ENCODE assay signal across 21 cellular contexts in genomic region chr6:158709809-158710208, GRCh38. TPM values are rescaled to one million over a fixed set of nuclear protein-coding genes. Genes with fewer than 3 reads are reported as not detected.
DNase-seq lines count a peak whose midpoint lies in the region; ATAC-seq, FAIRE-seq and TF ChIP-seq lines count a peak whose summit lies in the region.
"Had no signal": no experiment of that assay in that cellular context is flagged by ENCODE, and none has a peak within 500 bp of the region (broad histone marks: within the 10 kb centered on the region; RNA-seq: fewer than 3 reads in every experiment).

No MANE protein-coding gene starts in this region.

- in situ Hi-C loops in K562 (cut with MboI) = loop anchor here (25.0 kb wide), 1 partner anchor 277 kb away; no protein-coding TSS in a partner anchor

- H3K9me3 ChIP-seq in HEK293 (ENCODE audit: control insufficient read depth, insufficient read depth, low read depth, low read length) = no peaks in the 10 kb centered on the region
- H3K9me3 ChIP-seq in K562 (replicated peaks; ENCODE audit: control insufficient read depth, insufficient read depth, low read depth, low read length) = no peaks in the 10 kb centered on the region
- H3K9me3 ChIP-seq in mesenchymal stem cell (ENCODE audit: control insufficient read depth, low read length) = no peaks in the 10 kb centered on the region
- H3K9me3 ChIP-seq: BE2C had no signal

- FAIRE-seq in K562 (lab: Jason Lieb, UNC) = no peak
- FAIRE-seq: A204.1, GM12892, GM18507, H54 had no signal

- intact Hi-C loops in K562 (cut with micrococcal nuclease) (loop anchor here (10.0 kb wide), 1 partner anchor 425 kb away; no protein-coding TSS in a partner anchor), sciatic nerve (cut with DNase I) (loop anchor here (10.0 kb wide), 1 partner anchor 265 kb away; no protein-coding TSS in a partner anchor)

- H2AFZ ChIP-seq in K562 (ENCODE audit: low read depth, low read length) (no peak overlapping the region), mesenchymal stem cell (ENCODE audit: low read depth, low read length) (no peak overlapping the region)
- H2AFZ ChIP-seq: GM23338 had no signal

- H2AK5ac ChIP-seq in mesenchymal stem cell (ENCODE audit: low read length, severe bottlenecking) = no peak overlapping the region

- no peak overlapping the region for H2BK15ac ChIP-seq in mesenchymal stem cell (ENCODE audit: low read depth, poor library complexity, severe bottlenecking)

- H3K9ac ChIP-seq in K562 (ENCODE audit: insufficient read depth in 1 of 2, low read depth in 2 of 2, low read length in 2 of 2) = no peak overlapping the region
- H3K9ac ChIP-seq in mesenchymal stem cell (ENCODE audit: low read length) = no peak overlapping the region

- no peak overlapping the region for H3K4me2 ChIP-seq in K562 (ENCODE audit: insufficient read depth, low read length)
- H3K4me2 ChIP-seq in mesenchymal stem cell (ENCODE audit: low read length, poor library complexity, severe bottlenecking) = no peak overlapping the region
- H3K4me2 ChIP-seq: GM23338 had no signal

- H3K27me3 ChIP-seq in K562 (ENCODE audit: control insufficient read depth in 2 of 2, insufficient read depth in 2 of 2, low read length in 2 of 2) (no peaks in the 10 kb centered on the region), mesenchymal stem cell (ENCODE audit: control insufficient read depth in 1 of 2, insufficient read depth in 1 of 2, low read length in 2 of 2) (no peaks in the 10 kb centered on the region)
- H3K27me3 ChIP-seq: BE2C had no signal

- DNase-seq in K562 (ENCODE audit: extremely low read depth in 1 of 4, low spot score in 3 of 4) = no peak
- no peak for DNase-seq in mesenchymal stem cell
- no peak for DNase-seq in NCI-H128 (lab: John Stamatoyannopoulos, UW; ENCODE audit: unreplicated experiment)
- no peak for DNase-seq in sciatic nerve (ENCODE audit: low spot score)
- DNase-seq: ACHN; BE2C; C1 segment of cervical spinal cord; CD4-positive, CD25-positive, alpha-beta regulatory T cell; CD8-positive, alpha-beta memory T cell; COR-L47; DMS 273 treated with DMSO at 0.1 percent for 48 hours; DMS79; GDM1; HCEC 1CT had no signal

- POLR2A ChIA-PET in HEK293 (lab: Yijun Ruan, JAX) = no interaction called here
- POLR2A ChIA-PET in K562 (lab: Yijun Ruan, JAX) = interaction anchor here (0.6 to 1.3 kb wide), 5 partner anchors 8 to 510 kb away, joined by 3 to 8 read pairs (median 3); no protein-coding TSS in a partner anchor

- no peak for TF ChIP-seq POLR2A in K562 (conservative IDR thresholded peaks at IDR 0.05)

- TF ChIP-seq CTCF in HEK293 (tag by site-specific recombination; IDR thresholded peaks at IDR 0.05) = no peak
- TF ChIP-seq CTCF in K562 (IDR thresholded peaks at IDR 0.05 in 2 of 3, conservative IDR thresholded peaks at IDR 0.05 in 1 of 3; ENCODE audit: insufficient read depth in 2 of 3, low read depth in 1 of 3, low read length in 3 of 3) = no peak

- BruUV-seq in K562 (replicated peaks; lab: Mats Ljungman, UMichigan) = no TSS peak

- H3K27ac ChIP-seq in HEK293 (ENCODE audit: extremely low read depth, low read depth, low read length) (no peak overlapping the region), K562 (ENCODE audit: extremely low read depth, low read depth, low read length) (no peak overlapping the region), mesenchymal stem cell (ENCODE audit: low read length, poor library complexity, severe bottlenecking) (no peak overlapping the region)

- no peak for TF ChIP-seq RAD21 in K562 (CRISPR knock-in tag; conservative IDR thresholded peaks at IDR 0.05 in 1 of 2, IDR thresholded peaks at IDR 0.05 in 1 of 2)

- 95% methylated on average over 4 of the region's 4 CpGs for WGBS in K562 (ENCODE audit: insufficient coverage, low coverage, missing lambda C conversion rate)
- WGBS in mesenchymal stem cell = 100% methylated on average over 4 of the region's 4 CpGs

- H3K79me1 ChIP-seq in mesenchymal stem cell (replicated peaks; ENCODE audit: low read length, poor library complexity, severe bottlenecking) = no peaks in the 10 kb centered on the region

- H2BK120ac ChIP-seq in mesenchymal stem cell (ENCODE audit: low read depth, low read length) = no peak overlapping the region

- no peak overlapping the region for H2BK12ac ChIP-seq in mesenchymal stem cell (ENCODE audit: low read length in 2 of 2)

- no peaks in the 10 kb centered on the region for H3K9me1 ChIP-seq in K562 (ENCODE audit: control insufficient read depth, insufficient read depth, low read length)

- ATAC-seq in K562 (no peak), HG03097 (IDR thresholded peaks at IDR 0.05; ENCODE audit: low FRiP score, unreplicated experiment) (no peak), sciatic nerve (no peak)
- ATAC-seq: GM23338 had no signal

- no peak overlapping the region for H3K18ac ChIP-seq in mesenchymal stem cell (ENCODE audit: low read depth in 1 of 2, low read length in 2 of 2)

- H3K4ac ChIP-seq in mesenchymal stem cell (ENCODE audit: low read depth in 1 of 2, low read length in 2 of 2) = no peak overlapping the region

- H2BK5ac ChIP-seq in mesenchymal stem cell (ENCODE audit: low read depth, low read length, poor library complexity, severe bottlenecking) = no peak overlapping the region

- H3K14ac ChIP-seq in mesenchymal stem cell (ENCODE audit: low read length in 2 of 2) = no peak overlapping the region

- peaks cover 10% of the 10 kb centered on the region; the same call in 1 of the 2 replicates for H3K4me1 ChIP-seq in HEK293 (ENCODE audit: control insufficient read depth, insufficient read depth, low read length)
- H3K4me1 ChIP-seq in K562 (replicated peaks in 1 of 2; ENCODE audit: control insufficient read depth in 2 of 2, insufficient read depth in 2 of 2, low read length in 2 of 2) = peaks cover 17 to 20% of the 10 kb centered on the region in 2 experiments
- peaks cover 11% of the 10 kb centered on the region for H3K4me1 ChIP-seq in mesenchymal stem cell (ENCODE audit: control insufficient read depth, insufficient read depth, low read depth, low read length)

- no peaks in the 10 kb centered on the region for H3K36me3 ChIP-seq in HEK293 (ENCODE audit: control insufficient read depth in 2 of 2, insufficient read depth in 1 of 2, low read length in 2 of 2)
- H3K36me3 ChIP-seq in K562 (ENCODE audit: control insufficient read depth, insufficient read depth, low read length) = no peaks in the 10 kb centered on the region
- no peaks in the 10 kb centered on the region for H3K36me3 ChIP-seq in mesenchymal stem cell (ENCODE audit: control insufficient read depth in 1 of 2, insufficient read depth in 2 of 2, low read depth in 1 of 2, low read length in 2 of 2)
- H3K36me3 ChIP-seq: BE2C had no signal

- CTCF ChIA-PET in HEK293 (lab: Yijun Ruan, JAX) = interaction anchor here (0.6 to 6.2 kb wide), 5 partner anchors 9 to 489 kb away, joined by 3 to 58 read pairs (median 3); no protein-coding TSS in a partner anchor
- CTCF ChIA-PET in K562 (lab: Yijun Ruan, JAX; ENCODE audit: low intra/inter-chr PET ratio) = interaction anchor here (0.7 kb wide), 1 partner anchor 38 kb away, joined by 3 read pairs; no protein-coding TSS in a partner anchor

- H3K79me2 ChIP-seq in K562 (ENCODE audit: control insufficient read depth, insufficient read depth, low read length) = no peaks in the 10 kb centered on the region

- no peak overlapping the region for H3K23ac ChIP-seq in mesenchymal stem cell (ENCODE audit: low read length in 2 of 2)

- no peaks in the 10 kb centered on the region for H4K20me1 ChIP-seq in K562 (replicated peaks; ENCODE audit: control insufficient read depth, insufficient read depth, low read length)

- TF ChIP-seq EP300 in K562 (IDR thresholded peaks at IDR 0.05; ENCODE audit: low read length) = no peak

- H4K91ac ChIP-seq in mesenchymal stem cell (ENCODE audit: low read length) = peak overlapping the region; percentile 28

- H4K8ac ChIP-seq in mesenchymal stem cell (ENCODE audit: low read length) = no peak overlapping the region

- H3K4me3 ChIP-seq in HEK293 (ENCODE audit: low read depth, low read length) (no peak overlapping the region), K562 (no peak overlapping the region), mesenchymal stem cell (ENCODE audit: insufficient read depth in 1 of 2, low read depth in 1 of 2, low read length in 2 of 2) (no peak overlapping the region)
- H3K4me3 ChIP-seq: GM23338 had no signal

TF ChIP-seq in HEK293, 187 proteins besides CTCF, POLR2A, EP300 and RAD21:
- TF ChIP-seq ZNF138 (tag by site-specific recombination; IDR thresholded peaks at IDR 0.05; ENCODE audit: borderline replicate concordance) (no peak), ZNF2 (tag by site-specific recombination; IDR thresholded peaks at IDR 0.05) (peak; percentile 56; the same call in 1 of the 2 replicates)

RNA-seq across cellular contexts. Expression of gene SYTL3, which starts 60.0 kb away (rescaled TPM):
- total RNA-seq in K562 (2011; cell fraction: chromatin; rRNA removed; ENCODE audit: low replicate concordance) = 0.62 and 0.69 TPM in 2 replicates
- 0.13 and 0.50 TPM in 2 replicates for total RNA-seq in K562 (2011; cell fraction: nucleolus; rRNA removed)
- 0.15 and 0.38 TPM in 2 replicates for total RNA-seq in K562 (2011; cell fraction: nucleoplasm; rRNA removed)
- 0.05 and 0.61 TPM in 2 replicates for total RNA-seq in K562 (2014; rRNA removed)
- total RNA-seq in K562 (2014; rRNA removed; fragmentation: Illumina TruSeq; extraction: Trizol) = 0.16 and 0.25 TPM in 2 replicates
- total RNA-seq in K562 (2015; rRNA removed; fragmentation: Illumina TruSeq; extraction: Trizol) = 0.11 and 0.18 TPM in 2 replicates
- total RNA-seq in K562 (2021) = 0.11 and 0.35 TPM in 2 replicates
- 0.12 and 0.46 TPM in 2 replicates for polyA plus RNA-seq in K562 (2011; rRNA removed)
- polyA plus RNA-seq in K562 (2011; cell fraction: cytosol; rRNA removed) = 0.22 and 0.39 TPM in 2 replicates
- polyA plus RNA-seq in K562 (2011; cell fraction: nucleus; rRNA removed) = 0.24 and 0.38 TPM in 2 replicates
- 0.17 and 0.35 TPM in 2 replicates for polyA plus RNA-seq in K562 (2012)
- 0.16 and 0.17 TPM in 2 replicates for polyA plus RNA-seq in K562 (2014; fragmentation: Illumina TruSeq; extraction: Trizol)
- polyA plus RNA-seq in K562 (2014; fragmentation: Nextera tagmentation; extraction: Ambion mirVana) = under 1 TPM in 1 of 2 experiments, not detected in 1; 0.06 TPM
- polyA plus RNA-seq in K562 (2014; rRNA removed) = 0.04 TPM in 2 replicates
- polyA minus RNA-seq in K562 (2011; rRNA and poly(A)+ RNA removed) = 0.21 and 0.39 TPM in 2 replicates
- not detected in 2 replicates for polyA minus RNA-seq in K562 (2011; cell fraction: cytosol; rRNA and poly(A)+ RNA removed)
- polyA minus RNA-seq in K562 (2011; cell fraction: nucleus; rRNA and poly(A)+ RNA removed) = 0.13 and 0.33 TPM in 2 replicates
- 2.1 TPM for polyA plus RNA-seq in mesenchymal stem cell (2013, experiment 1 of 2)
- 2.3 TPM for polyA plus RNA-seq in mesenchymal stem cell (2013, experiment 2 of 2)
- total RNA-seq in sciatic nerve = 2.5 TPM
- polyA plus RNA-seq: GM23338 had no signal

Comparison
In these comparisons a context has a peak if more than half of its experiments do, and no peak if none do; other contexts are left out.
1. Of the 44 proteins assayed by ChIP-seq in both K562 and HEK293: peak only in K562: ZNF121; only in HEK293: none; in both: none; in neither: 43.